Comparison of ENCODE assay signal across 29 cellular contexts in genomic region chr4:88003261-88003660, GRCh38. TPM values are rescaled to one million over a fixed set of nuclear protein-coding genes. Genes with fewer than 3 reads are reported as not detected.
A peak's percentile ranks its signal among the peaks of the same experiment; 100 is the strongest.
DNase-seq lines count a peak whose midpoint lies in the region; TF ChIP-seq lines count a peak whose summit lies in the region.
"Had no signal": no experiment of that assay in that cellular context is flagged by ENCODE, and none has a peak within 500 bp of the region (broad histone marks: within the 10 kb centered on the region; RNA-seq: fewer than 3 reads in every experiment).

No MANE protein-coding gene starts in this region.

- TF ChIP-seq CTCF in ascending aorta (IDR thresholded peaks at IDR 0.05) (no peak), nephron progenitor cell (IDR thresholded peaks at IDR 0.05) (no peak), vagina (IDR thresholded peaks at IDR 0.05) (no peak), brain microvascular endothelial cell (IDR thresholded peaks at IDR 0.05; ENCODE audit: low read depth, low read length, missing control alignments) (no peak)

- no peaks in the 10 kb centered on the region for H3K36me3 Mint-ChIP-seq in nephron progenitor cell (ENCODE audit: low read depth)
- H3K36me3 Mint-ChIP-seq: activated naive CD4-positive, alpha-beta T cell treated with anti-CD3 and anti-CD28 coated beads, Interleukin-2, amount 50 U/mL, for 24 hours; memory B cell; naive thymus-derived CD8-positive, alpha-beta T cell had no signal

- intact Hi-C loops in ascending aorta (cut with DNase I) = no loop called here
- intact Hi-C loops in vagina (cut with DNase I) = no loop called here

- H3K9me3 ChIP-seq in ascending aorta = no peaks in the 10 kb centered on the region
- H3K9me3 ChIP-seq in vagina = no peaks in the 10 kb centered on the region
- H3K9me3 ChIP-seq: pancreas, right atrium auricular region, testis had no signal

- peaks cover 18% of the 10 kb centered on the region for H3K4me1 Mint-ChIP-seq in nephron progenitor cell

- H3K4me1 ChIP-seq in ascending aorta = peaks cover 0 to 31% of the 10 kb centered on the region in 2 donors
- peaks cover 7% of the 10 kb centered on the region for H3K4me1 ChIP-seq in vagina
- H3K4me1 ChIP-seq: pancreas, testis had no signal

- peak overlapping the region; percentile 50 for H3K27ac Mint-ChIP-seq in nephron progenitor cell
- H3K27ac Mint-ChIP-seq: activated B cell treated with CpG ODN at 0.5 μM for 24 hours; activated naive CD4-positive, alpha-beta T cell treated with anti-CD3 and anti-CD28 coated beads, Interleukin-2, amount 50 U/mL, for 24 hours; memory B cell; naive thymus-derived CD8-positive, alpha-beta T cell had no signal

- H3K4me3 ChIP-seq in ascending aorta (peak overlapping the region; percentile 16 to 34), vagina (no peak overlapping the region), brain microvascular endothelial cell (ENCODE audit: low read depth, low read length) (no peak overlapping the region), H7 (ENCODE audit: insufficient read depth, low read depth, low read length) (no peak overlapping the region)
- H3K4me3 ChIP-seq: pancreas, right atrium auricular region, testis had no signal

- in situ Hi-C loops in brain microvascular endothelial cell (cut with HindIII; ENCODE audit: low pct_ligation_motif_present, low sequenced_read_pairs) = no loop called here

- peak; percentile 75 for DNase-seq in EL
- DNase-seq in ascending aorta (ENCODE audit: low spot score in 2 of 2) = no peak
- no peak for DNase-seq in nephron progenitor cell
- DNase-seq in vagina (ENCODE audit: extremely low spot score in 2 of 2) = no peak
- no peak for DNase-seq in brain microvascular endothelial cell
- DNase-seq in H7 = no peak
- no peak for DNase-seq in activated CD4-positive, CD25-positive, alpha-beta regulatory T cell treated with anti-CD3 and anti-CD28 coated beads, Interleukin-2, amount 50 U/mL, for 72 hours
- DNase-seq: activated B cell treated with CpG ODN at 0.5 μM for 24 hours; activated CD4-positive, alpha-beta T cell treated with anti-CD3 and anti-CD28 coated beads, Interleukin-2, amount 50 U/mL, for 4 hours; activated CD8-positive, alpha-beta memory T cell treated with anti-CD3 and anti-CD28 coated beads, Interleukin-2, amount 50 U/mL, for 4 hours; AML-193; aorta; cerebellar nuclear complex; COR-L47; DMS79 treated with DMSO at 0.1 percent for 48 hours; head of caudate nucleus; naive thymus-derived CD8-positive, alpha-beta T cell; NCI-H1417 treated with DMSO at 0.1 percent for 48 hours; NCI-H2081 treated with DMSO at 0.1 percent for 48 hours; OCI-M1; pancreas; SHP77; stimulated activated CD4-positive, alpha-beta T cell treated with anti-CD3 and anti-CD28 coated beads, Interleukin-4, amount 100 ng/mL, for 4 hours; stimulated activated naive CD4-positive, alpha-beta T cell; T1000; testis had no signal

- H3K36me3 ChIP-seq in ascending aorta (no peaks in the 10 kb centered on the region), vagina (no peaks in the 10 kb centered on the region), brain microvascular endothelial cell (replicated peaks) (no peaks in the 10 kb centered on the region), H7 (replicated peaks; ENCODE audit: control insufficient read depth, insufficient read depth, low read length) (no peaks in the 10 kb centered on the region)
- H3K36me3 ChIP-seq: pancreas, right atrium auricular region had no signal

- no peak for TF ChIP-seq POLR2A in vagina (IDR thresholded peaks at IDR 0.05)

- H3K27me3 ChIP-seq in ascending aorta (no peaks in the 10 kb centered on the region), vagina (no peaks in the 10 kb centered on the region), brain microvascular endothelial cell (replicated peaks) (no peaks in the 10 kb centered on the region), H7 (ENCODE audit: control insufficient read depth, insufficient read depth, low read length) (peaks cover 7% of the 10 kb centered on the region)
- H3K27me3 ChIP-seq: pancreas, right atrium auricular region, testis had no signal

- H3K4me3 Mint-ChIP-seq in nephron progenitor cell = no peak overlapping the region
- H3K4me3 Mint-ChIP-seq: activated B cell treated with CpG ODN at 0.5 μM for 24 hours; activated naive CD4-positive, alpha-beta T cell treated with anti-CD3 and anti-CD28 coated beads, Interleukin-2, amount 50 U/mL, for 24 hours; memory B cell; naive thymus-derived CD8-positive, alpha-beta T cell had no signal

- peak overlapping the region; percentile 78 to 94 for H3K27ac ChIP-seq in ascending aorta
- peak overlapping the region; percentile 36 for H3K27ac ChIP-seq in vagina
- no peak overlapping the region for H3K27ac ChIP-seq in brain microvascular endothelial cell
- H3K27ac ChIP-seq: right atrium auricular region, testis had no signal

- peaks cover 14% of the 10 kb centered on the region for H3K27me3 Mint-ChIP-seq in nephron progenitor cell (ENCODE audit: low read depth, poor library complexity)
- H3K27me3 Mint-ChIP-seq: activated B cell treated with CpG ODN at 0.5 μM for 24 hours had no signal

- H3K9me3 Mint-ChIP-seq in nephron progenitor cell = peaks cover 5% of the 10 kb centered on the region
- H3K9me3 Mint-ChIP-seq: activated B cell treated with CpG ODN at 0.5 μM for 24 hours; activated naive CD4-positive, alpha-beta T cell treated with anti-CD3 and anti-CD28 coated beads, Interleukin-2, amount 50 U/mL, for 24 hours; memory B cell had no signal

RNA-seq across cellular contexts. Expression of gene PKD2, which starts 4.2 kb away (rescaled TPM):
- 119 TPM for total RNA-seq in ascending aorta
- total RNA-seq in vagina = 33.1 TPM
- total RNA-seq in H7 (2014; rRNA removed; shearing (Covaris generic)) = 16.6 and 19.4 TPM in 2 replicates

RNA-seq across cellular contexts. Expression of gene SPP1, which starts 27.7 kb away (rescaled TPM):
- total RNA-seq in ascending aorta (0.75 TPM), vagina (11.8 TPM)
- total RNA-seq in H7 (2014; rRNA removed; shearing (Covaris generic)) = 88.2 and 98.0 TPM in 2 replicates
- total RNA-seq: activated B cell treated with CpG ODN at 0.5 μM for 24 hours had no signal

Comparison
In these comparisons a context has a peak if more than half of its experiments do, and no peak if none do; other contexts are left out.
1. H3K4me3 ChIP-seq: peak in ascending aorta (2 of 2); none in vagina (0 of 2), brain microvascular endothelial cell (single experiment) and H7 (single experiment).